In the genomic region with DNA sequence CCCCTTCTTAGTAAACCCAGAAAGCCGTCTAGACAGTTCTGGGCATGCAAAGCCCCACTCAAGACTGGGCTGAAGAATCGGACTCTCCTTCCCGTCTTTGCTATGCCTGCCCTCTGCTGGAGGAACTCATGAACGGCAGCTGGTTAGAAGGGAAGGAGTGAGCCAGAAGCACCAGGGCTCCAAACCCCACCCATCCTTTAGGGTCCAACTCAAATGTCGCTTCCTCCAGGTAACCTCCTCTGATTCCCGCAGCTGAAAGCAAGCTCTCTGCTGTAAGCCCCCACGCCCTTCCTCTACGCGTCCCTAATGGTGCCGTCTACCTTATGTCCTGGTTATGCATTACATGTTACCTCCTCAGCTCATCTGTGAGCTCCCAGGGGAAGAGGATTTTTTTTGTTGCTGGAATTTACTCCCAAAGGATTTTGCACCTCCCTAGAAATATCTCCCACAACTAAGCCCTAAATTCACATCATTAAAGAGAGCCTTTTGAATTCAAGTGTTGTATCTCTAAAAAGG, we compare ENCODE assay signal across 8 cellular contexts. TPM values are rescaled to one million over a fixed set of nuclear protein-coding genes. Genes with fewer than 3 reads are reported as not detected.
A peak's percentile ranks its signal among the peaks of the same experiment; 100 is the strongest.
DNase-seq lines count a peak whose midpoint lies in the region; ATAC-seq lines count a peak whose summit lies in the region.

No MANE protein-coding gene starts in this region.

- DNase-seq in GM03348 (ENCODE audit: low spot score) (peak; percentile 87), NCI-H446 treated with DMSO at 0.1 percent for 48 hours (lab: John Stamatoyannopoulos, UW) (peak; percentile 30), cerebellum (ENCODE audit: low spot score) (peak; percentile 77), left kidney (ENCODE audit: low read depth, low spot score) (peak; percentile 92)
- DNase-seq in activated CD4-positive, alpha-beta T cell treated with anti-CD3 and anti-CD28 coated beads for 1 hour = peak; percentile 62
- DNase-seq in stimulated activated CD4-positive, alpha-beta T cell treated with anti-CD3 and anti-CD28 coated beads, Interleukin-4, amount 100 ng/mL, for 24 hours = peak; percentile 80

- ATAC-seq in HG03139 (IDR thresholded peaks at IDR 0.05; ENCODE audit: unreplicated experiment) (peak; percentile 68), HG03469 (IDR thresholded peaks at IDR 0.05; ENCODE audit: unreplicated experiment) (no peak)

RNA-seq across cellular contexts. Expression of a gene that starts 59.0 kb away (rescaled TPM):
- 80.3 TPM for total RNA-seq in cerebellum

Comparison
In these comparisons a context has a peak if more than half of its experiments do, and no peak if none do; other contexts are left out.
1. DNase-seq: peak in every context shown above with its lines; median percentile 92 in left kidney; 87 in GM03348; 80 in stimulated activated CD4-positive, alpha-beta T cell treated with anti-CD3 and anti-CD28 coated beads, Interleukin-4, amount 100 ng/mL, for 24 hours; 77 in cerebellum; 62 in activated CD4-positive, alpha-beta T cell treated with anti-CD3 and anti-CD28 coated beads for 1 hour; 30 in NCI-H446 treated with DMSO at 0.1 percent for 48 hours.